In the genomic region with DNA sequence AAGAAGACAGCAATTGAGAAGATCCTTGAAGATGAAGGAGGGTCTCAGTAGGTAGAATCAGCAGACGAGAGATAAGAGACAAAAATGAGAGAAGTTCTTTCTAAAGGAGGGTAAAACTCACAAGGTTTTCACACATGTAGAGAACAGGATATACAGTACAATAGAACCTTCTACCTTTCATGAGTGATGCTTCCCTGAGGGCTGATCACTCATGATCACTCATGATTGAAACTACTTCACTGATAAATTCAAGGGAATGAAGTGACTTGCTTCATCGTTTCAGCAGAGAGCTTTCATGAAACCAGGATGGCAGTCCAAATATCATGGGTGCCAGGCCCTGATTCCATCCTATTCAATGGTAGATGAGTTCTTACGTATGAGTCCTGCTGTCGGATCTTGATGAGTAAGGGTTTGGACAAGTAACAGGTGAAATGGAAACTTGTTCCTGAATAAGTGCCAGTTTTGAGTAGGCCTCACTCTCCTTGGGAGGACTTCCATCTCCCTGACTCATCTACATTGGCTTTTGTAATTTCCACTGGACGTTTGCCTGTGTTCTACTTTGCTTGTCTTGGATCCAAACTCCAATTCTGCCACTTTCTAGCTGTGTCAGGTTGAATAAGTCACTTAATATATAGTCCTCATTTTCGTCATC, we compare ENCODE assay signal across 2 cellular contexts.
A peak's percentile ranks its signal among the peaks of the same experiment; 100 is the strongest.
TF ChIP-seq lines count a peak whose summit lies in the region.

No MANE protein-coding gene starts in this region.

TF ChIP-seq in liver, 16 proteins besides CTCF, POLR2A, EP300 and RAD21:
- TF ChIP-seq HNF4A (conservative IDR thresholded peaks at IDR 0.05) (peak; percentile 41 to 78), MAX (IDR thresholded peaks at IDR 0.05) (no peak), FOXA1 (IDR thresholded peaks at IDR 0.05) (no peak), SP1 (IDR thresholded peaks at IDR 0.05) (no peak), TAF1 (conservative IDR thresholded peaks at IDR 0.05) (no peak), FOXA2 (IDR thresholded peaks at IDR 0.05) (no peak), GABPA (IDR thresholded peaks at IDR 0.05 in 1 of 2, conservative IDR thresholded peaks at IDR 0.05 in 1 of 2) (no peak), JUND (IDR thresholded peaks at IDR 0.05) (peak in 1 of 2 donors; percentile 95), YY1 (IDR thresholded peaks at IDR 0.05) (peak; percentile 27), RXRA (IDR thresholded peaks at IDR 0.05) (peak in 1 of 2 donors; percentile 56), EGR1 (IDR thresholded peaks at IDR 0.05; ENCODE audit: low read depth in 2 of 2) (peak in 1 of 2 donors; percentile 33), NR2F2 (IDR thresholded peaks at IDR 0.05) (no peak), ATF3 (IDR thresholded peaks at IDR 0.05) (peak; percentile 17), HNF4G (IDR thresholded peaks at IDR 0.05) (no peak)
- TF ChIP-seq, protein P1, sequence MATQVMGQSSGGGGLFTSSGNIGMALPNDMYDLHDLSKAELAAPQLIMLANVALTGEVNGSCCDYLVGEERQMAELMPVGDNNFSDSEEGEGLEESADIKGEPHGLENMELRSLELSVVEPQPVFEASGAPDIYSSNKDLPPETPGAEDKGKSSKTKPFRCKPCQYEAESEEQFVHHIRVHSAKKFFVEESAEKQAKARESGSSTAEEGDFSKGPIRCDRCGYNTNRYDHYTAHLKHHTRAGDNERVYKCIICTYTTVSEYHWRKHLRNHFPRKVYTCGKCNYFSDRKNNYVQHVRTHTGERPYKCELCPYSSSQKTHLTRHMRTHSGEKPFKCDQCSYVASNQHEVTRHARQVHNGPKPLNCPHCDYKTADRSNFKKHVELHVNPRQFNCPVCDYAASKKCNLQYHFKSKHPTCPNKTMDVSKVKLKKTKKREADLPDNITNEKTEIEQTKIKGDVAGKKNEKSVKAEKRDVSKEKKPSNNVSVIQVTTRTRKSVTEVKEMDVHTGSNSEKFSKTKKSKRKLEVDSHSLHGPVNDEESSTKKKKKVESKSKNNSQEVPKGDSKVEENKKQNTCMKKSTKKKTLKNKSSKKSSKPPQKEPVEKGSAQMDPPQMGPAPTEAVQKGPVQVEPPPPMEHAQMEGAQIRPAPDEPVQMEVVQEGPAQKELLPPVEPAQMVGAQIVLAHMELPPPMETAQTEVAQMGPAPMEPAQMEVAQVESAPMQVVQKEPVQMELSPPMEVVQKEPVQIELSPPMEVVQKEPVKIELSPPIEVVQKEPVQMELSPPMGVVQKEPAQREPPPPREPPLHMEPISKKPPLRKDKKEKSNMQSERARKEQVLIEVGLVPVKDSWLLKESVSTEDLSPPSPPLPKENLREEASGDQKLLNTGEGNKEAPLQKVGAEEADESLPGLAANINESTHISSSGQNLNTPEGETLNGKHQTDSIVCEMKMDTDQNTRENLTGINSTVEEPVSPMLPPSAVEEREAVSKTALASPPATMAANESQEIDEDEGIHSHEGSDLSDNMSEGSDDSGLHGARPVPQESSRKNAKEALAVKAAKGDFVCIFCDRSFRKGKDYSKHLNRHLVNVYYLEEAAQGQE (IDR thresholded peaks at IDR 0.05), result no peak
- TF ChIP-seq, protein P2, sequence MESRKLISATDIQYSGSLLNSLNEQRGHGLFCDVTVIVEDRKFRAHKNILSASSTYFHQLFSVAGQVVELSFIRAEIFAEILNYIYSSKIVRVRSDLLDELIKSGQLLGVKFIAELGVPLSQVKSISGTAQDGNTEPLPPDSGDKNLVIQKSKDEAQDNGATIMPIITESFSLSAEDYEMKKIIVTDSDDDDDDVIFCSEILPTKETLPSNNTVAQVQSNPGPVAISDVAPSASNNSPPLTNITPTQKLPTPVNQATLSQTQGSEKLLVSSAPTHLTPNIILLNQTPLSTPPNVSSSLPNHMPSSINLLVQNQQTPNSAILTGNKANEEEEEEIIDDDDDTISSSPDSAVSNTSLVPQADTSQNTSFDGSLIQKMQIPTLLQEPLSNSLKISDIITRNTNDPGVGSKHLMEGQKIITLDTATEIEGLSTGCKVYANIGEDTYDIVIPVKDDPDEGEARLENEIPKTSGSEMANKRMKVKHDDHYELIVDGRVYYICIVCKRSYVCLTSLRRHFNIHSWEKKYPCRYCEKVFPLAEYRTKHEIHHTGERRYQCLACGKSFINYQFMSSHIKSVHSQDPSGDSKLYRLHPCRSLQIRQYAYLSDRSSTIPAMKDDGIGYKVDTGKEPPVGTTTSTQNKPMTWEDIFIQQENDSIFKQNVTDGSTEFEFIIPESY (IDR thresholded peaks at IDR 0.05), result peak; percentile 29

TF ChIP-seq in HepG2, 621 proteins besides CTCF, POLR2A, EP300 and RAD21:
- TF ChIP-seq ZBTB7B (CRISPR knock-in tag; IDR thresholded peaks at IDR 0.05) (no peak), CBX2 (IDR thresholded peaks at IDR 0.05; ENCODE audit: low read depth, low read length) (no peak), CBX2 (CRISPR knock-in tag; IDR thresholded peaks at IDR 0.05; ENCODE audit: low read depth) (no peak), ZNF121 (CRISPR knock-in tag; IDR thresholded peaks at IDR 0.05) (no peak), ZFP1 (CRISPR knock-in tag; IDR thresholded peaks at IDR 0.05) (no peak)
